In genomic region chr7:47600199-47601118, GRCh38 we compare ENCODE assay signal across 9 cellular contexts. TPM values are rescaled to one million over a fixed set of nuclear protein-coding genes. Genes with fewer than 3 reads are reported as not detected.
DNase-seq lines count a peak whose midpoint lies in the region; ATAC-seq and TF ChIP-seq lines count a peak whose summit lies in the region.
"Had no signal": no experiment of that assay in that cellular context is flagged by ENCODE, and none has a peak within 500 bp of the region (broad histone marks: within the 10 kb centered on the region; RNA-seq: fewer than 3 reads in every experiment).

No MANE protein-coding gene starts in this region.

- H3K9ac ChIP-seq in fibroblast of lung (ENCODE audit: insufficient read depth, low read length), result peak overlapping the region; percentile 27

- H3K9me3 ChIP-seq in fibroblast of lung (ENCODE audit: control insufficient read depth, insufficient read depth, low read depth, low read length), result peaks cover 2% of the 10 kb centered on the region
- H3K9me3 ChIP-seq in tibial artery, result peaks cover 0 to 8% (median 5%) of the 10 kb centered on the region in 3 donors

- H3K36me3 Mint-ChIP-seq in activated naive CD8-positive, alpha-beta T cell treated with anti-CD3 and anti-CD28 coated beads, Interleukin-2, amount 50 U/mL, for 24 hours (ENCODE audit: low read depth), result peaks cover 5% of the 10 kb centered on the region
- H3K36me3 Mint-ChIP-seq in activated naive CD8-positive, alpha-beta T cell treated with anti-CD3 and anti-CD28 coated beads for 36 hours, result no peaks in the 10 kb centered on the region
- H3K36me3 Mint-ChIP-seq in activated CD8-positive, alpha-beta memory T cell treated with anti-CD3 and anti-CD28 coated beads, Interleukin-2, amount 10 ng/mL, durations not matched to agents 7 days and 5 days, result no peaks in the 10 kb centered on the region
- no peaks in the 10 kb centered on the region for H3K36me3 Mint-ChIP-seq in activated T-helper 17 cell treated with anti-CD3 and anti-CD28 coated beads, Interleukin-2, amount 50 U/mL, for 72 hours (ENCODE audit: low read depth)

- H3K4me3 Mint-ChIP-seq in activated naive CD8-positive, alpha-beta T cell treated with anti-CD3 and anti-CD28 coated beads, Interleukin-2, amount 50 U/mL, for 24 hours, result no peak overlapping the region
- H3K4me3 Mint-ChIP-seq in activated naive CD8-positive, alpha-beta T cell treated with anti-CD3 and anti-CD28 coated beads for 36 hours, result no peak overlapping the region
- H3K4me3 Mint-ChIP-seq in activated CD8-positive, alpha-beta memory T cell treated with anti-CD3 and anti-CD28 coated beads, Interleukin-2, amount 10 ng/mL, durations not matched to agents 7 days and 5 days, result no peak overlapping the region
- no peak overlapping the region for H3K4me3 Mint-ChIP-seq in activated T-helper 17 cell treated with anti-CD3 and anti-CD28 coated beads, Interleukin-2, amount 50 U/mL, for 72 hours

- intact Hi-C loops in tibial artery (cut with DNase I; ENCODE audit: low total_unique reads), result no loop called here

- H3K4me1 Mint-ChIP-seq in activated naive CD8-positive, alpha-beta T cell treated with anti-CD3 and anti-CD28 coated beads, Interleukin-2, amount 50 U/mL, for 24 hours, result peaks cover 15% of the 10 kb centered on the region
- peaks cover 5% of the 10 kb centered on the region for H3K4me1 Mint-ChIP-seq in activated naive CD8-positive, alpha-beta T cell treated with anti-CD3 and anti-CD28 coated beads for 36 hours
- H3K4me1 Mint-ChIP-seq in activated CD8-positive, alpha-beta memory T cell treated with anti-CD3 and anti-CD28 coated beads, Interleukin-2, amount 10 ng/mL, durations not matched to agents 7 days and 5 days, result no peaks in the 10 kb centered on the region
- no peaks in the 10 kb centered on the region for H3K4me1 Mint-ChIP-seq in activated T-helper 17 cell treated with anti-CD3 and anti-CD28 coated beads, Interleukin-2, amount 50 U/mL, for 72 hours

- H3K4me3 ChIP-seq in fibroblast of lung (replicated peaks in 1 of 4; ENCODE audit: control extremely low read depth in 1 of 4, insufficient read depth in 1 of 4, low read depth in 3 of 4, low read length in 4 of 4) (peak overlapping the region in 1 of 4 experiments; percentile 11), tibial artery (no peak overlapping the region)

- no peaks in the 10 kb centered on the region for H3K79me2 ChIP-seq in fibroblast of lung (ENCODE audit: control insufficient read depth, insufficient read depth, low read length)

- H3K4me1 ChIP-seq in fibroblast of lung (ENCODE audit: control insufficient read depth, extremely low read depth, insufficient read depth, low read length) (peaks cover 39% of the 10 kb centered on the region), tibial artery (peaks cover 0 to 80% (median 42%) of the 10 kb centered on the region in 4 donors)

- no peak for ATAC-seq in activated naive CD8-positive, alpha-beta T cell treated with anti-CD3 and anti-CD28 coated beads, Interleukin-2, amount 50 U/mL, for 24 hours
- no peak for ATAC-seq in activated CD8-positive, alpha-beta memory T cell treated with anti-CD3 and anti-CD28 coated beads, Interleukin-2, amount 10 ng/mL, durations not matched to agents 7 days and 5 days
- ATAC-seq in activated T-helper 17 cell treated with anti-CD3 and anti-CD28 coated beads, Interleukin-2, amount 50 U/mL, for 72 hours (replicated peaks), result no peak

- peak overlapping the region; percentile 75 for H2AFZ ChIP-seq in fibroblast of lung (ENCODE audit: low read length)

- H3K27ac ChIP-seq in fibroblast of lung (ENCODE audit: insufficient read depth, low read length) (peak overlapping the region; percentile 83), tibial artery (peak overlapping the region; percentile 11 to 48)
- H3K27ac ChIP-seq: 22Rv1 had no signal

- no peak for DNase-seq in activated naive CD8-positive, alpha-beta T cell treated with anti-CD3 and anti-CD28 coated beads, Interleukin-2, amount 50 U/mL, for 24 hours
- DNase-seq in activated naive CD8-positive, alpha-beta T cell treated with anti-CD3 and anti-CD28 coated beads for 36 hours, result no peak
- DNase-seq in NCI-H226, result peak; percentile 87
- peak; percentile 75 to 84 for DNase-seq in fibroblast of lung (ENCODE audit: low read depth in 2 of 2)
- DNase-seq in tibial artery, result no peak
- no peak for DNase-seq in activated CD8-positive, alpha-beta memory T cell treated with anti-CD3 and anti-CD28 coated beads, Interleukin-2, amount 10 ng/mL, durations not matched to agents 7 days and 5 days
- no peak for DNase-seq in activated CD8-positive, alpha-beta memory T cell treated with anti-CD3 and anti-CD28 coated beads for 24 hours

- peaks cover 10% of the 10 kb centered on the region for H3K9me3 Mint-ChIP-seq in activated naive CD8-positive, alpha-beta T cell treated with anti-CD3 and anti-CD28 coated beads, Interleukin-2, amount 50 U/mL, for 24 hours
- H3K9me3 Mint-ChIP-seq in activated naive CD8-positive, alpha-beta T cell treated with anti-CD3 and anti-CD28 coated beads for 36 hours, result peaks cover 15% of the 10 kb centered on the region
- peaks cover 7% of the 10 kb centered on the region for H3K9me3 Mint-ChIP-seq in activated CD8-positive, alpha-beta memory T cell treated with anti-CD3 and anti-CD28 coated beads, Interleukin-2, amount 10 ng/mL, durations not matched to agents 7 days and 5 days (ENCODE audit: low read depth)
- H3K9me3 Mint-ChIP-seq in activated T-helper 17 cell treated with anti-CD3 and anti-CD28 coated beads, Interleukin-2, amount 50 U/mL, for 72 hours, result peaks cover 13% of the 10 kb centered on the region

- H4K20me1 ChIP-seq in fibroblast of lung (ENCODE audit: control insufficient read depth, extremely low read depth, insufficient read depth, low read length), result no peaks in the 10 kb centered on the region

- H3K27me3 ChIP-seq in fibroblast of lung (ENCODE audit: control insufficient read depth, insufficient read depth, low read length) (no peaks in the 10 kb centered on the region), tibial artery (no peaks in the 10 kb centered on the region)

- H3K4me2 ChIP-seq in fibroblast of lung (ENCODE audit: extremely low read depth, insufficient read depth, low read length), result peak overlapping the region; percentile 75

- CTCF ChIA-PET in activated CD8-positive, alpha-beta memory T cell treated with anti-CD3 and anti-CD28 coated beads, Interleukin-2, amount 10 ng/mL, durations not matched to agents 7 days and 5 days (lab: Charles Lee), result no interaction called here

- peak overlapping the region; percentile 34 for H3K27ac Mint-ChIP-seq in activated naive CD8-positive, alpha-beta T cell treated with anti-CD3 and anti-CD28 coated beads, Interleukin-2, amount 50 U/mL, for 24 hours
- H3K27ac Mint-ChIP-seq in activated naive CD8-positive, alpha-beta T cell treated with anti-CD3 and anti-CD28 coated beads for 36 hours, result no peak overlapping the region
- H3K27ac Mint-ChIP-seq in activated CD8-positive, alpha-beta memory T cell treated with anti-CD3 and anti-CD28 coated beads, Interleukin-2, amount 10 ng/mL, durations not matched to agents 7 days and 5 days, result no peak overlapping the region
- H3K27ac Mint-ChIP-seq in activated T-helper 17 cell treated with anti-CD3 and anti-CD28 coated beads, Interleukin-2, amount 50 U/mL, for 72 hours, result no peak overlapping the region

- no peaks in the 10 kb centered on the region for H3K27me3 Mint-ChIP-seq in activated naive CD8-positive, alpha-beta T cell treated with anti-CD3 and anti-CD28 coated beads, Interleukin-2, amount 50 U/mL, for 24 hours
- peaks cover 5% of the 10 kb centered on the region for H3K27me3 Mint-ChIP-seq in activated naive CD8-positive, alpha-beta T cell treated with anti-CD3 and anti-CD28 coated beads for 36 hours
- H3K27me3 Mint-ChIP-seq in activated CD8-positive, alpha-beta memory T cell treated with anti-CD3 and anti-CD28 coated beads, Interleukin-2, amount 10 ng/mL, durations not matched to agents 7 days and 5 days, result no peaks in the 10 kb centered on the region
- H3K27me3 Mint-ChIP-seq in activated T-helper 17 cell treated with anti-CD3 and anti-CD28 coated beads, Interleukin-2, amount 50 U/mL, for 72 hours, result peaks cover 8% of the 10 kb centered on the region

- H3K36me3 ChIP-seq in fibroblast of lung (ENCODE audit: control insufficient read depth, insufficient read depth, low read length) (no peaks in the 10 kb centered on the region), tibial artery (no peaks in the 10 kb centered on the region)

- TF ChIP-seq CTCF in fibroblast of lung (conservative IDR thresholded peaks at IDR 0.05 in 1 of 2, IDR thresholded peaks at IDR 0.05 in 1 of 2; ENCODE audit: low read depth in 1 of 2, low read length in 2 of 2), result no peak
- TF ChIP-seq CTCF in tibial artery (IDR thresholded peaks at IDR 0.05), result no peak

RNA-seq across cellular contexts. Expression of gene TNS3, which starts 18.5 kb away (rescaled TPM):
- total RNA-seq in activated naive CD8-positive, alpha-beta T cell treated with anti-CD3 and anti-CD28 coated beads for 36 hours, result under 1 TPM; 0.12 to 0.52 TPM
- 52.6 and 88.8 TPM in 2 replicates for total RNA-seq in fibroblast of lung
- 52.9 and 74.4 TPM in 2 replicates for polyA plus RNA-seq in fibroblast of lung
- polyA plus RNA-seq in fibroblast of lung (2012), result 54.7 and 86.1 TPM in 2 replicates
- 200 and 269 TPM in 2 replicates for polyA minus RNA-seq in fibroblast of lung (ENCODE audit: low replicate concordance)
- 1 to 10 TPM in 1 of 2 experiments, under 1 TPM in 1; 0.23 to 2.6 TPM for total RNA-seq in activated CD8-positive, alpha-beta memory T cell treated with anti-CD3 and anti-CD28 coated beads, Interleukin-2, amount 10 ng/mL, durations not matched to agents 7 days and 5 days
- under 1 TPM; 0.37 to 0.71 TPM for total RNA-seq in activated T-helper 17 cell treated with anti-CD3 and anti-CD28 coated beads, Interleukin-2, amount 50 U/mL, for 72 hours

Comparison
In these comparisons a context has a peak if more than half of its experiments do, and no peak if none do; other contexts are left out.
1. DNase-seq: peak in NCI-H226 (single experiment) and fibroblast of lung (2 of 2); none in activated naive CD8-positive, alpha-beta T cell treated with anti-CD3 and anti-CD28 coated beads, Interleukin-2, amount 50 U/mL, for 24 hours (single experiment), activated naive CD8-positive, alpha-beta T cell treated with anti-CD3 and anti-CD28 coated beads for 36 hours (single experiment), tibial artery (0 of 2), activated CD8-positive, alpha-beta memory T cell treated with anti-CD3 and anti-CD28 coated beads, Interleukin-2, amount 10 ng/mL, durations not matched to agents 7 days and 5 days (single experiment) and activated CD8-positive, alpha-beta memory T cell treated with anti-CD3 and anti-CD28 coated beads for 24 hours (single experiment).
2. RNA of gene TNS3, which starts 18.5 kb away (total RNA-seq): 52.6 to 88.8 TPM in fibroblast of lung; 0.23 to 2.6 TPM in activated CD8-positive, alpha-beta memory T cell treated with anti-CD3 and anti-CD28 coated beads, Interleukin-2, amount 10 ng/mL, durations not matched to agents 7 days and 5 days, 0.37 to 0.71 TPM in activated T-helper 17 cell treated with anti-CD3 and anti-CD28 coated beads, Interleukin-2, amount 50 U/mL, for 72 hours and 0.12 to 0.52 TPM in activated naive CD8-positive, alpha-beta T cell treated with anti-CD3 and anti-CD28 coated beads for 36 hours; every median in the first group is over 10 times any median in the second.